23 cellular contexts compared by ENCODE assay signal in genomic region chr5:110345623-110346022, GRCh38.
A peak's percentile ranks its signal among the peaks of the same experiment; 100 is the strongest.
DNase-seq lines count a peak whose midpoint lies in the region; ATAC-seq, FAIRE-seq and TF ChIP-seq lines count a peak whose summit lies in the region.
"Had no signal": no experiment of that assay in that cellular context is flagged by ENCODE, and none has a peak within 500 bp of the region (broad histone marks: within the 10 kb centered on the region; RNA-seq: fewer than 3 reads in every experiment).

No MANE protein-coding gene starts in this region.

- intact Hi-C loops in HepG2 (cut with micrococcal nuclease; ENCODE audit: unreplicated experiment), result loop anchor here (1.0 to 5.0 kb wide), 4 partner anchors 57 to 658 kb away; partner anchors contain the start of gene MAN2A1

- no peak overlapping the region for H3K4me2 ChIP-seq in HepG2 (ENCODE audit: low read depth, low read length)
- H3K4me2 ChIP-seq: BLaER1 had no signal

- TF ChIP-seq RAD21 in HepG2 (CRISPR knock-in tag; IDR thresholded peaks at IDR 0.05), result no peak

- FAIRE-seq in HepG2 (lab: Jason Lieb, UNC), result no peak
- FAIRE-seq in small intestine (lab: Jason Lieb, UNC), result no peak
- FAIRE-seq: A204.1, D721Med, G401.6, GM12892, GM19239, H1 had no signal

- H3K4me3 ChIP-seq in HepG2 (replicated peaks in 1 of 3; ENCODE audit: insufficient read depth in 1 of 3, low read depth in 2 of 3, low read length in 3 of 3) (no peak overlapping the region), small intestine (ENCODE audit: low read depth in 1 of 2, low read length in 2 of 2) (no peak overlapping the region)
- H3K4me3 ChIP-seq: BLaER1, GM23248 had no signal

- H3K9ac ChIP-seq in HepG2 (ENCODE audit: insufficient read depth, low read depth, low read length), result no peak overlapping the region
- H3K9ac ChIP-seq: BLaER1, GM23248 had no signal

- no peaks in the 10 kb centered on the region for H3K36me3 ChIP-seq in HepG2 (replicated peaks in 1 of 2; ENCODE audit: control insufficient read depth in 1 of 2, insufficient read depth in 2 of 2, low read length in 2 of 2)
- H3K36me3 ChIP-seq in small intestine (ENCODE audit: control insufficient read depth in 2 of 2, insufficient read depth in 2 of 2, low read length in 2 of 2), result no peaks in the 10 kb centered on the region
- H3K36me3 ChIP-seq: BLaER1 had no signal

- H3K27me3 ChIP-seq in HepG2 (ENCODE audit: control insufficient read depth in 1 of 2, insufficient read depth in 2 of 2, low read length in 2 of 2), result no peaks in the 10 kb centered on the region
- H3K27me3 ChIP-seq in small intestine (ENCODE audit: control insufficient read depth in 2 of 2, insufficient read depth in 2 of 2, low read length in 2 of 2), result no peaks in the 10 kb centered on the region
- H3K27me3 ChIP-seq: BLaER1 had no signal

- CTCF ChIA-PET in HepG2 (lab: Yijun Ruan, JAX; ENCODE audit: low intra/inter-chr PET ratio, low total read pairs), result no interaction called here

- no TSS peak for BruUV-seq in HepG2 (replicated peaks; lab: Mats Ljungman, UMichigan)

- TF ChIP-seq EP300 in HepG2 (IDR thresholded peaks at IDR 0.05; ENCODE audit: low read depth in 2 of 2, low read length in 2 of 2) (no peak), HepG2 (CRISPR knock-in tag; IDR thresholded peaks at IDR 0.05; ENCODE audit: borderline replicate concordance) (no peak)

- TF ChIP-seq POLR2A in HepG2 (IDR thresholded peaks at IDR 0.05; ENCODE audit: insufficient read depth in 1 of 2, low read depth in 2 of 2, low read length in 2 of 2), result no peak

- peak; percentile 2 for DNase-seq in DMS 273 (lab: John Stamatoyannopoulos, UW; ENCODE audit: unreplicated experiment)
- DNase-seq in DMS 273 treated with DMSO at 0.1 percent for 48 hours (lab: John Stamatoyannopoulos, UW), result no peak
- DNase-seq in NCI-H446 treated with DMSO at 0.1 percent for 48 hours (lab: John Stamatoyannopoulos, UW), result peak; percentile 91
- no peak for DNase-seq in HepG2 (ENCODE audit: low spot score)
- no peak for DNase-seq in NCI-H1417 (lab: John Stamatoyannopoulos, UW)
- no peak for DNase-seq in small intestine
- DNase-seq in NCI-H524 treated with DMSO at 0.1 percent for 48 hours (lab: John Stamatoyannopoulos, UW), result no peak
- DNase-seq: CD4-positive, CD25-positive, alpha-beta regulatory T cell; CD8-positive, alpha-beta T cell; DMS153; DND-41; GM23248; H7; HCEC 1CT had no signal

- H3K79me2 ChIP-seq in HepG2 (ENCODE audit: insufficient read depth, low read length), result no peaks in the 10 kb centered on the region

- H4K20me1 ChIP-seq in HepG2 (ENCODE audit: insufficient read depth, low read length), result no peaks in the 10 kb centered on the region
- H4K20me1 ChIP-seq: BLaER1 had no signal

- POLR2A ChIA-PET in HepG2 (lab: Yijun Ruan, JAX), result no interaction called here

- H3K4me1 ChIP-seq in HepG2 (ENCODE audit: insufficient read depth, low read length) (peaks cover 59% of the 10 kb centered on the region), small intestine (ENCODE audit: control insufficient read depth in 2 of 2, insufficient read depth in 1 of 2, low read depth in 1 of 2, low read length in 1 of 2) (no peaks in the 10 kb centered on the region)
- H3K4me1 ChIP-seq: BLaER1 had no signal

- peak overlapping the region; percentile 84 for H3K27ac ChIP-seq in HepG2 (ENCODE audit: extremely low read length, insufficient read depth, low read length)
- no peak overlapping the region for H3K27ac ChIP-seq in small intestine (ENCODE audit: low read depth in 1 of 2, low read length in 1 of 2)
- H3K27ac ChIP-seq: 22Rv1, BLaER1, C4-2B, GM23248 had no signal

- no peaks in the 10 kb centered on the region for H3K9me3 ChIP-seq in HepG2 (ENCODE audit: low read length)
- no peaks in the 10 kb centered on the region for H3K9me3 ChIP-seq in small intestine (ENCODE audit: control insufficient read depth, low read depth)
- H3K9me3 ChIP-seq: BLaER1 had no signal

- H2AFZ ChIP-seq in HepG2 (ENCODE audit: low read length), result no peak overlapping the region
- H2AFZ ChIP-seq: GM23248 had no signal

- in situ Hi-C loops in HepG2 (cut with HindIII; ENCODE audit: extremely low pct_ligation_motif_present, low pct_unique_long_range_greater_than_20kb), result loop anchor here (25.0 kb wide), 1 partner anchor 658 kb away; the partner anchor contains the start of gene MAN2A1

- TF ChIP-seq CTCF in HepG2 (CRISPR knock-in tag; IDR thresholded peaks at IDR 0.05), result no peak

- no peak for ATAC-seq in HepG2
- ATAC-seq: CD8-positive, alpha-beta T cell had no signal

TF ChIP-seq in HepG2, 621 proteins besides CTCF, POLR2A, EP300 and RAD21:
- no peak for TF ChIP-seq ELF1 (CRISPR knock-in tag; IDR thresholded peaks at IDR 0.05)
- no peak for TF ChIP-seq GABPA (IDR thresholded peaks at IDR 0.05; ENCODE audit: low read depth, low read length)
- no peak for TF ChIP-seq GABPA (CRISPR knock-in tag; IDR thresholded peaks at IDR 0.05; ENCODE audit: low read depth)
- TF ChIP-seq HOXA7 (CRISPR knock-in tag; IDR thresholded peaks at IDR 0.05), result no peak
- no peak for TF ChIP-seq XRCC5 (optimal IDR thresholded peaks at IDR 0.05; ENCODE audit: low read length)
- TF ChIP-seq TAF1 (CRISPR knock-in tag; IDR thresholded peaks at IDR 0.05), result no peak
- TF ChIP-seq ZBTB42 (CRISPR knock-in tag; IDR thresholded peaks at IDR 0.05), result no peak
- TF ChIP-seq IKZF4 (CRISPR knock-in tag; IDR thresholded peaks at IDR 0.05; ENCODE audit: borderline replicate concordance, low read depth, not compliant biosample characterization), result no peak

Comparison
In these comparisons a context has a peak if more than half of its experiments do, and no peak if none do; other contexts are left out.
1. DNase-seq: peak in DMS 273 (single experiment) and NCI-H446 treated with DMSO at 0.1 percent for 48 hours (single experiment); none in DMS 273 treated with DMSO at 0.1 percent for 48 hours (single experiment), HepG2 (single experiment), NCI-H1417 (0 of 3), small intestine (single experiment) and NCI-H524 treated with DMSO at 0.1 percent for 48 hours (single experiment).